8 cellular contexts compared by ENCODE assay signal in the genomic region with DNA sequence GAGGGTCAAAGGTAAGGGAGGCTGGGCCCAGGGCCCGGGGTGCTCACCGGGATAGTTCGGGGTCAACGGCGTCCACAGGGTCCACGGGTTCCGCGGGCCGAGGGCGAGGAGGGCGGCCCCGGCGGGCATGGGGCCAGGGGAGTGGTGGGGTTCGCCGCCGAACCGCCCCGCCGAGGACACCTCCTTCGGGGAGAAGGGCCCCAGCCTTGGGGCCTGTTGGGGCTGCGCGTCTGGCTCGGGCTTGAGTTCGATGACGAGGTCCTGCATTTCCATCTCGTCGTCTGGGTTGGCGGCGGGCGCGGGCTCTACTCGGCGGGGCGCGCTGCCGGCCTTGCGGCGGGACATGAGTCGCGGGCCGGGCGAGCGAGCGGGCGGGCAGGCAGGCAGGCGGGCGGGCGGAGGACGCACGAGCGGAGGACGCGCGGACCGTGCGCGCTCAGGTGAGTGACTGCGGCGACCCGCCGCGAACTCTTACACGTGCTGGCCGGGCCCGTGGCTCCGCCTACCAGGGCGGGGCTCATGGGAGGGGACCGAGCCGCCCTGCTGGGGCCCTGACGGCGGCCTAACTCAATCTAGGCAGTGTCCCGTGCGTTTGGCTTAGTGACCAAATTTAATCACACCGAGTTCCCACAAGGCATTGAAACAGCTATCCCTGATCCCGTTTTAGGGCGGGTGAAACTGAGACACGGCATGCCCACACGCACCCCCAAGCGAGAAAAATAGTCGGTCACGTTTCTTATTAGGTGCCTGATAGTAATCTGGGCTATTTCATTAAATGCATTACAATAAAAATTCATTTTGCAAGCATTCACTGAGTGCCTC. TPM values are rescaled to one million over a fixed set of nuclear protein-coding genes. Genes with fewer than 3 reads are reported as not detected.
DNase-seq lines count a peak whose midpoint lies in the region; ATAC-seq, FAIRE-seq and TF ChIP-seq lines count a peak whose summit lies in the region.

A gene (minus strand): TSS at position 450 of the 822 bp plus-strand sequence. CDS start 105 bp downstream, at position 345.

- H3K27me3 ChIP-seq in astrocyte (ENCODE audit: insufficient read depth, low read length) (no peaks in the 10 kb centered on the region), iPS-15b (ENCODE audit: control insufficient read depth, insufficient read depth, low read length) (no peaks in the 10 kb centered on the region), spleen (replicated peaks in 1 of 7) (no peaks in the 10 kb centered on the region)

- H3K4me2 ChIP-seq in astrocyte (ENCODE audit: low read length): peak within 1 kb of the TSS; percentile 88

- H3K4me1 Mint-ChIP-seq in astrocyte (ENCODE audit: low read depth, unreplicated experiment): peaks cover 3% of the 10 kb centered on the region

- peak in 1 of 3 donors; percentile 49 for TF ChIP-seq POLR2A in spleen (IDR thresholded peaks at IDR 0.05)

- H3K36me3 ChIP-seq in astrocyte (ENCODE audit: insufficient read depth, low read length) (no peaks in the 10 kb centered on the region), iPS-15b (ENCODE audit: control insufficient read depth, insufficient read depth, low read length) (peaks cover 14% of the 10 kb centered on the region), spleen (peaks cover 0 to 33% (median 18%) of the 10 kb centered on the region in 6 donors)

- H3K9ac ChIP-seq in astrocyte (ENCODE audit: low read length) (peak within 1 kb of the TSS; percentile 55), iPS-15b (ENCODE audit: low read depth, low read length) (peak within 1 kb of the TSS; percentile 73)

- peak; percentile 44 for ATAC-seq in GM21526 (IDR thresholded peaks at IDR 0.05; ENCODE audit: low FRiP score, unreplicated experiment)

- peaks cover 14% of the 10 kb centered on the region for H3K4me1 ChIP-seq in astrocyte (ENCODE audit: insufficient read depth, low read length)
- H3K4me1 ChIP-seq in iPS-15b (ENCODE audit: control insufficient read depth, insufficient read depth, low read length): peaks cover 25% of the 10 kb centered on the region
- H3K4me1 ChIP-seq in spleen: peaks cover 25 to 82% (median 63%) of the 10 kb centered on the region in 6 donors

- H3K9me3 Mint-ChIP-seq in astrocyte (ENCODE audit: unreplicated experiment): no peaks in the 10 kb centered on the region

- TF ChIP-seq CTCF in astrocyte (IDR thresholded peaks at IDR 0.05; ENCODE audit: insufficient read depth, low read depth, low read length): no peak
- no peak for TF ChIP-seq CTCF in spleen (IDR thresholded peaks at IDR 0.05 in 8 of 11, conservative IDR thresholded peaks at IDR 0.05 in 3 of 11)

- H3K27ac Mint-ChIP-seq in astrocyte (ENCODE audit: unreplicated experiment): peak within 1 kb of the TSS; percentile 20

- WGBS in spleen, 5 donors: 1 to 3% (median 2%) methylated on average over 38 to 81 of the region's 81 CpGs

- H3K79me2 ChIP-seq in astrocyte (ENCODE audit: insufficient read depth, low read length): peaks cover 22% of the 10 kb centered on the region

- peaks cover 3% of the 10 kb centered on the region for H3K27me3 Mint-ChIP-seq in astrocyte (ENCODE audit: low read depth, unreplicated experiment)

- H2AFZ ChIP-seq in astrocyte (ENCODE audit: low read depth, low read length): peak within 1 kb of the TSS; percentile 82

- H3K27ac ChIP-seq in astrocyte (ENCODE audit: low read depth, low read length): no peak within 1 kb of the TSS
- H3K27ac ChIP-seq in spleen: peak within 1 kb of the TSS; percentile 80 to 94 (median 90)

- peaks cover under 1% of the 10 kb centered on the region for H3K36me3 Mint-ChIP-seq in astrocyte (ENCODE audit: low read depth, unreplicated experiment)

- FAIRE-seq in astrocyte (lab: Jason Lieb, UNC): no peak

- H4K20me1 ChIP-seq in astrocyte (ENCODE audit: insufficient read depth, low read length): peaks cover 9% of the 10 kb centered on the region

- no peaks in the 10 kb centered on the region for H3K9me3 ChIP-seq in astrocyte (ENCODE audit: insufficient read depth, low read depth, low read length)
- no peaks in the 10 kb centered on the region for H3K9me3 ChIP-seq in iPS-15b (ENCODE audit: control insufficient read depth, insufficient read depth, low read length)
- H3K9me3 ChIP-seq in spleen: no peaks in the 10 kb centered on the region

- H3K4me3 ChIP-seq in astrocyte (ENCODE audit: insufficient read depth, low read depth, low read length) (peak within 1 kb of the TSS; percentile 60), iPS-15b (ENCODE audit: low read depth, low read length) (peak within 1 kb of the TSS; percentile 88), spleen (peak within 1 kb of the TSS; percentile 56 to 94 (median 78))

- intact Hi-C loops in spleen (cut with DNase I; ENCODE audit: low total_unique reads): no loop called here

- peak; percentile 41 for DNase-seq in DMS53 treated with DMSO at 0.1 percent for 48 hours (lab: John Stamatoyannopoulos, UW; ENCODE audit: unreplicated experiment)
- DNase-seq in LoVo (ENCODE audit: low spot score): peak; percentile 88
- peak; percentile 57 to 85 (median 72) for DNase-seq in T-helper 2 cell
- DNase-seq in astrocyte (ENCODE audit: low read depth): no peak
- peak; percentile 97 for DNase-seq in spleen
- no peak for DNase-seq in hippocampal formation (lab: John Stamatoyannopoulos, UW)

- H3K4me3 Mint-ChIP-seq in astrocyte (ENCODE audit: unreplicated experiment): peak within 1 kb of the TSS; percentile 80

RNA-seq across cellular contexts. Expression of the gene that starts here (rescaled TPM):
- total RNA-seq in astrocyte: 3.0 and 3.1 TPM in 2 replicates
- 1 to 10 TPM; 3.9 to 7.5 (median 6.4) TPM for total RNA-seq in spleen
- polyA plus RNA-seq in spleen: 10 to 100 TPM in 1 of 3 donors, 1 to 10 TPM in 2; 7.3 to 11.9 (median 8.8) TPM

Comparison
In these comparisons a context has a peak if more than half of its experiments do, and no peak if none do; other contexts are left out.
1. DNase-seq: peak in DMS53 treated with DMSO at 0.1 percent for 48 hours (single experiment), LoVo (single experiment), T-helper 2 cell (5 of 5) and spleen (single experiment); none in astrocyte (single experiment) and hippocampal formation (0 of 2).
2. Peak in every context shown above with its lines, with median percentiles within 50 percentile points of each other: H3K4me3 ChIP-seq.